ENCODE assay signal across 1 cellular context in genomic region chr20:1392693-1393506, GRCh38.
A peak's percentile ranks its signal among the peaks of the same experiment; 100 is the strongest.
TF ChIP-seq lines count a peak whose summit lies in the region.

Gene FKBP1A, minus strand, starts transcription at chr20:1393054. Its CDS starts 56 bp downstream, at chr20:1392998.

TF ChIP-seq in SK-N-SH, 30 proteins besides CTCF, POLR2A, EP300 and RAD21 (continued from another document):
- TF ChIP-seq USF1 (IDR thresholded peaks at IDR 0.05; ENCODE audit: borderline replicate concordance, low read depth) (no peak), SMC3 (IDR thresholded peaks at IDR 0.05; ENCODE audit: low read depth, low read length) (no peak), RFX5 (IDR thresholded peaks at IDR 0.05; ENCODE audit: low read length) (0 out of 2 replicates have a peak, but pooled peaks have one; percentile 31), YY1 (IDR thresholded peaks at IDR 0.05; ENCODE audit: low read depth) (peak; percentile 56; the same call in 1 of the 2 replicates), CHD2 (IDR thresholded peaks at IDR 0.05; ENCODE audit: low read length, partially characterized antibody) (peak; percentile 71), FOXM1 (IDR thresholded peaks at IDR 0.05; ENCODE audit: low read depth) (no peak), NFIC (IDR thresholded peaks at IDR 0.05; ENCODE audit: borderline replicate concordance) (no peak), TCF12 (IDR thresholded peaks at IDR 0.05) (peak; percentile 22; the same call in 1 of the 2 replicates)
- TF ChIP-seq, protein P1, sequence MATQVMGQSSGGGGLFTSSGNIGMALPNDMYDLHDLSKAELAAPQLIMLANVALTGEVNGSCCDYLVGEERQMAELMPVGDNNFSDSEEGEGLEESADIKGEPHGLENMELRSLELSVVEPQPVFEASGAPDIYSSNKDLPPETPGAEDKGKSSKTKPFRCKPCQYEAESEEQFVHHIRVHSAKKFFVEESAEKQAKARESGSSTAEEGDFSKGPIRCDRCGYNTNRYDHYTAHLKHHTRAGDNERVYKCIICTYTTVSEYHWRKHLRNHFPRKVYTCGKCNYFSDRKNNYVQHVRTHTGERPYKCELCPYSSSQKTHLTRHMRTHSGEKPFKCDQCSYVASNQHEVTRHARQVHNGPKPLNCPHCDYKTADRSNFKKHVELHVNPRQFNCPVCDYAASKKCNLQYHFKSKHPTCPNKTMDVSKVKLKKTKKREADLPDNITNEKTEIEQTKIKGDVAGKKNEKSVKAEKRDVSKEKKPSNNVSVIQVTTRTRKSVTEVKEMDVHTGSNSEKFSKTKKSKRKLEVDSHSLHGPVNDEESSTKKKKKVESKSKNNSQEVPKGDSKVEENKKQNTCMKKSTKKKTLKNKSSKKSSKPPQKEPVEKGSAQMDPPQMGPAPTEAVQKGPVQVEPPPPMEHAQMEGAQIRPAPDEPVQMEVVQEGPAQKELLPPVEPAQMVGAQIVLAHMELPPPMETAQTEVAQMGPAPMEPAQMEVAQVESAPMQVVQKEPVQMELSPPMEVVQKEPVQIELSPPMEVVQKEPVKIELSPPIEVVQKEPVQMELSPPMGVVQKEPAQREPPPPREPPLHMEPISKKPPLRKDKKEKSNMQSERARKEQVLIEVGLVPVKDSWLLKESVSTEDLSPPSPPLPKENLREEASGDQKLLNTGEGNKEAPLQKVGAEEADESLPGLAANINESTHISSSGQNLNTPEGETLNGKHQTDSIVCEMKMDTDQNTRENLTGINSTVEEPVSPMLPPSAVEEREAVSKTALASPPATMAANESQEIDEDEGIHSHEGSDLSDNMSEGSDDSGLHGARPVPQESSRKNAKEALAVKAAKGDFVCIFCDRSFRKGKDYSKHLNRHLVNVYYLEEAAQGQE (IDR thresholded peaks at IDR 0.05; ENCODE audit: low read depth, low read length), result no peak
- TF ChIP-seq, protein P2, sequence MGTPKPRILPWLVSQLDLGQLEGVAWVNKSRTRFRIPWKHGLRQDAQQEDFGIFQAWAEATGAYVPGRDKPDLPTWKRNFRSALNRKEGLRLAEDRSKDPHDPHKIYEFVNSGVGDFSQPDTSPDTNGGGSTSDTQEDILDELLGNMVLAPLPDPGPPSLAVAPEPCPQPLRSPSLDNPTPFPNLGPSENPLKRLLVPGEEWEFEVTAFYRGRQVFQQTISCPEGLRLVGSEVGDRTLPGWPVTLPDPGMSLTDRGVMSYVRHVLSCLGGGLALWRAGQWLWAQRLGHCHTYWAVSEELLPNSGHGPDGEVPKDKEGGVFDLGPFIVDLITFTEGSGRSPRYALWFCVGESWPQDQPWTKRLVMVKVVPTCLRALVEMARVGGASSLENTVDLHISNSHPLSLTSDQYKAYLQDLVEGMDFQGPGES (IDR thresholded peaks at IDR 0.05; ENCODE audit: low read depth, low read length), result no peak
